Comparison of ENCODE assay signal across 3 cellular contexts in the genomic region with DNA sequence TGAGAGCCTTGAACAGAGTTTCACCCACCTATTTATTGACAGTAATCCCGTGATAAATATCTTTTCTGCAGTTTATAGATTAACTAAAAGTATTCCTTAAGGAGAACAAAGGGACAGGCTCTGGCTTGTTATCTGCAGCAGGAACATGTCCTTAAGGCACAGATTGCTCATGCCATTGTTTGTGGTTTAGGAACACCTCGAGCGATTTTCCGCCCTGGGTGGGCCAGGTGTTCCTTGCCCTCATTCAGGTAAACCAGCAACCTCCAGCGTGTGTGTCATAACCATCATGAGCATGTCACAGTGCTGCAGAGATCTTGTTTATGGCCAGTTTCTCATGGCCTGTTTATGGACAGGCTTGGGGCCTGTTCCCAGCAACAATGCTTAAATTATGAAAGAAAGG. TPM values are rescaled to one million over a fixed set of nuclear protein-coding genes. Genes with fewer than 3 reads are reported as not detected.
"Had no signal": no experiment of that assay in that cellular context is flagged by ENCODE, and none has a peak within 500 bp of the region (broad histone marks: within the 10 kb centered on the region; RNA-seq: fewer than 3 reads in every experiment).

No MANE protein-coding gene starts in this region.

RNA-seq across cellular contexts. Expression of a gene that starts 6.6 kb away (rescaled TPM):
- total RNA-seq: NCI-H460, SJCRH30 had no signal

RNA-seq across cellular contexts. Expression of a gene that starts 57.6 kb away (rescaled TPM):
- total RNA-seq: NCI-H460, RPMI7951, SJCRH30 had no signal
